Comparison of ENCODE assay signal across 18 cellular contexts in the genomic region with DNA sequence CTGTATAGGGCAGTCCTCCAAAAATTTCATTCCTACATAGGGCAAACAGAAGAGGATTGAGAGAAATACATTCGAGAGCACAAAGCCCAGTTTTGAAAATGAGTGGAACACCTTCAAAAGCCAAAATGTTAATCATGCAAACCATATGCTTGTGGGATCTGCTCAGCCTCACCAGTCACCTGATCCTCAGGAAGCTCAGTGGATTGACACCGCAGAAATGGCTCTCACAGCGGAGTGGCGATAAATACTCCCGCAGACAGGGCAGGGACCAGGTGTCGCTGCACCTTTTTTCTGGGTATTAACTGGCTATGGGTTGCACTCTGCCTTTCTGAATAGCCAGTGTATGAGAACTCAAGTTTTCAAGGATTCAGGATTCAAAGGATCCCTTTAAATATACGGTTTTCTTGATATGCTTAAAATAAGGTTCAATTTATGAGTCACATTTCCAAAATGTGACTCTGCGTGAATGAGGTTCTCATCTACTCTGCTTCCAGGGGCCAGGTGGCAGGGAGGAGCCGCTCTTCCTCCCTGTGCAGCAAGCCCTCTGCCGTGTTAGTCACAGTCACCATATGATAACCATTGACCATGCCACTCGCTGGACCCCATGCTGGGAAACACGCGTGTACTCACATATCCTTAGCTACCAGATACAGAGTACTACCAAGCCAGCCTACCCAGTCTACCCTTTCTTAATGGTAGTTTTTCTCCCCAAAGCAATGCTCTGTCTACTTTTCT. TPM values are rescaled to one million over a fixed set of nuclear protein-coding genes. Genes with fewer than 3 reads are reported as not detected.
A peak's percentile ranks its signal among the peaks of the same experiment; 100 is the strongest.
DNase-seq lines count a peak whose midpoint lies in the region; ATAC-seq, FAIRE-seq and TF ChIP-seq lines count a peak whose summit lies in the region.
"Had no signal": no experiment of that assay in that cellular context is flagged by ENCODE, and none has a peak within 500 bp of the region (broad histone marks: within the 10 kb centered on the region; RNA-seq: fewer than 3 reads in every experiment).

No MANE protein-coding gene starts in this region.

- H3K27ac Mint-ChIP-seq in CD14-positive monocyte (peak overlapping the region; percentile 78 to 88 (median 84)), immature natural killer cell (peak overlapping the region; percentile 7 to 73 (median 27))
- H3K27ac Mint-ChIP-seq in CD8-positive, alpha-beta T cell: peak overlapping the region; percentile 97
- H3K27ac Mint-ChIP-seq in activated CD4-positive, alpha-beta memory T cell treated with anti-CD3 and anti-CD28 coated beads for 36 hours: peak overlapping the region; percentile 84

- no peaks in the 10 kb centered on the region for H3K27me3 Mint-ChIP-seq in CD14-positive monocyte (ENCODE audit: low read depth in 3 of 3)
- H3K27me3 Mint-ChIP-seq in CD8-positive, alpha-beta T cell (ENCODE audit: low read depth): no peaks in the 10 kb centered on the region
- no peaks in the 10 kb centered on the region for H3K27me3 Mint-ChIP-seq in activated CD4-positive, alpha-beta memory T cell treated with anti-CD3 and anti-CD28 coated beads for 36 hours
- peaks cover 0 to 8% (median 4%) of the 10 kb centered on the region in 3 donors for H3K27me3 Mint-ChIP-seq in immature natural killer cell (ENCODE audit: low read depth in 3 of 3)

- peak overlapping the region; percentile 59 for H3K4me3 ChIP-seq in CD8-positive, alpha-beta T cell (ENCODE audit: low read depth, low read length)
- H3K4me3 ChIP-seq in ascending aorta: no peak overlapping the region
- H3K4me3 ChIP-seq: MG63, SJSA1 had no signal

- CTCF ChIA-PET in CD8-positive, alpha-beta T cell (lab: Charles Lee): interaction anchor here (1.8 to 8.3 kb wide), 3 partner anchors 8 to 22 kb away, joined by 5 to 161 read pairs (median 116); a partner anchor contains a TSS
- CTCF ChIA-PET in activated CD4-positive, alpha-beta memory T cell treated with anti-CD3 and anti-CD28 coated beads for 36 hours (lab: Charles Lee): interaction anchor here (0.8 to 8.7 kb wide), 6 partner anchors 8 to 190 kb away, joined by 3 to 119 read pairs (median 4); a partner anchor contains a TSS

- H3K36me3 ChIP-seq in CD8-positive, alpha-beta T cell (ENCODE audit: insufficient read depth, low read length): no peaks in the 10 kb centered on the region
- H3K36me3 ChIP-seq in ascending aorta: no peaks in the 10 kb centered on the region
- H3K36me3 ChIP-seq: MG63, SJSA1 had no signal

- FAIRE-seq in GM19239 (lab: Jason Lieb, UNC): no peak
- FAIRE-seq: H54 had no signal

- H3K9me3 Mint-ChIP-seq in CD14-positive monocyte: no peaks in the 10 kb centered on the region
- no peaks in the 10 kb centered on the region for H3K9me3 Mint-ChIP-seq in CD8-positive, alpha-beta T cell
- no peaks in the 10 kb centered on the region for H3K9me3 Mint-ChIP-seq in activated CD4-positive, alpha-beta memory T cell treated with anti-CD3 and anti-CD28 coated beads for 36 hours
- H3K9me3 Mint-ChIP-seq in immature natural killer cell: no peaks in the 10 kb centered on the region

- intact Hi-C loops in CD14-positive monocyte (cut with micrococcal nuclease): loop anchor here in 1 of 2 donors (10.0 kb wide), 1 partner anchor 193 kb away; a partner anchor contains a TSS
- intact Hi-C loops in CD8-positive, alpha-beta T cell (cut with DNase I, micrococcal nuclease): loop anchor here in 1 of 2 experiments (5.0 to 10.0 kb wide), 2 partner anchors 190 to 1827 kb away; a partner anchor contains a TSS
- intact Hi-C loops in activated CD4-positive, alpha-beta memory T cell treated with anti-CD3 and anti-CD28 coated beads for 36 hours (cut with micrococcal nuclease): loop anchor here (2.0 to 10.0 kb wide), 6 partner anchors 87 to 1697 kb away; a partner anchor contains a TSS
- intact Hi-C loops in ascending aorta (cut with DNase I): no loop called here

- H3K36me3 Mint-ChIP-seq in CD14-positive monocyte (no peaks in the 10 kb centered on the region), immature natural killer cell (no peaks in the 10 kb centered on the region)
- peaks cover 40% of the 10 kb centered on the region for H3K36me3 Mint-ChIP-seq in CD8-positive, alpha-beta T cell
- no peaks in the 10 kb centered on the region for H3K36me3 Mint-ChIP-seq in activated CD4-positive, alpha-beta memory T cell treated with anti-CD3 and anti-CD28 coated beads for 36 hours

- POLR2A ChIA-PET in CD8-positive, alpha-beta T cell (lab: Charles Lee): interaction anchor here (0.7 to 10.8 kb wide), 8 partner anchors 7 to 369 kb away, joined by 3 to 143 read pairs (median 8); a partner anchor contains a TSS
- POLR2A ChIA-PET in activated CD4-positive, alpha-beta memory T cell treated with anti-CD3 and anti-CD28 coated beads for 36 hours (lab: Charles Lee): interaction anchor here (1.0 to 1.1 kb wide), 3 partner anchors 17 to 369 kb away, joined by 3 to 4 read pairs (median 4); no protein-coding TSS in a partner anchor

- DNase-seq in CD14-positive monocyte (ENCODE audit: low spot score) (no peak), immature natural killer cell (no peak), ascending aorta (ENCODE audit: low spot score in 2 of 2) (no peak), COLO668 (lab: John Stamatoyannopoulos, UW; ENCODE audit: unreplicated experiment) (no peak), GM19239 (ENCODE audit: insufficient read length, low spot score) (no peak), putamen (ENCODE audit: low spot score) (no peak)
- DNase-seq in CD8-positive, alpha-beta T cell: peak in 2 of 7 experiments; percentile 34 to 39
- peak; percentile 63 for DNase-seq in activated CD4-positive, alpha-beta memory T cell treated with anti-CD3 and anti-CD28 coated beads for 36 hours
- DNase-seq: activated CD4-positive, CD25-positive, alpha-beta regulatory T cell; DMS53; MG63; trophoblast cell had no signal

- peaks cover 80% of the 10 kb centered on the region for H3K4me1 ChIP-seq in CD8-positive, alpha-beta T cell (ENCODE audit: insufficient read depth, low read length)
- no peaks in the 10 kb centered on the region for H3K4me1 ChIP-seq in ascending aorta

- no peaks in the 10 kb centered on the region for H3K27me3 ChIP-seq in CD8-positive, alpha-beta T cell (ENCODE audit: insufficient read depth, low read length)
- no peaks in the 10 kb centered on the region for H3K27me3 ChIP-seq in ascending aorta
- H3K27me3 ChIP-seq: MG63, SJSA1 had no signal

- peak overlapping the region; percentile 64 for H3K27ac ChIP-seq in CD8-positive, alpha-beta T cell (ENCODE audit: low read depth, low read length)
- H3K27ac ChIP-seq in ascending aorta: no peak overlapping the region
- H3K27ac ChIP-seq: HL-60, SJSA1 had no signal

- peak; percentile 15 for ATAC-seq in CD8-positive, alpha-beta T cell
- ATAC-seq: sciatic nerve had no signal

- H3K4me3 Mint-ChIP-seq in CD14-positive monocyte (peak overlapping the region; percentile 27 to 51), immature natural killer cell (peak overlapping the region; percentile 23 to 63 (median 47))
- peak overlapping the region; percentile 91 for H3K4me3 Mint-ChIP-seq in CD8-positive, alpha-beta T cell
- peak overlapping the region; percentile 46 for H3K4me3 Mint-ChIP-seq in activated CD4-positive, alpha-beta memory T cell treated with anti-CD3 and anti-CD28 coated beads for 36 hours

- peaks cover 97% of the 10 kb centered on the region for H3K4me1 Mint-ChIP-seq in CD14-positive monocyte
- peaks cover 90% of the 10 kb centered on the region for H3K4me1 Mint-ChIP-seq in CD8-positive, alpha-beta T cell (ENCODE audit: low read depth)
- H3K4me1 Mint-ChIP-seq in activated CD4-positive, alpha-beta memory T cell treated with anti-CD3 and anti-CD28 coated beads for 36 hours (ENCODE audit: low read depth): peaks cover 89% of the 10 kb centered on the region
- H3K4me1 Mint-ChIP-seq in immature natural killer cell: peaks cover 57 to 61% of the 10 kb centered on the region in 2 donors

- TF ChIP-seq CTCF in CD14-positive monocyte (IDR thresholded peaks at IDR 0.05): no peak
- no peak for TF ChIP-seq CTCF in CD8-positive, alpha-beta T cell (IDR thresholded peaks at IDR 0.05)
- TF ChIP-seq CTCF in ascending aorta (IDR thresholded peaks at IDR 0.05): no peak

- H3K9me3 ChIP-seq in CD8-positive, alpha-beta T cell (ENCODE audit: low read length): no peaks in the 10 kb centered on the region
- H3K9me3 ChIP-seq in ascending aorta: no peaks in the 10 kb centered on the region
- H3K9me3 ChIP-seq: MG63, SJSA1 had no signal

RNA-seq across cellular contexts. Expression of a gene that starts 18.3 kb away (rescaled TPM):
- 10 to 100 TPM; 20.0 to 20.2 TPM for polyA plus RNA-seq in CD14-positive monocyte
- total RNA-seq in CD8-positive, alpha-beta T cell: 10 to 100 TPM; 13.4 to 14.1 TPM
- 1 to 10 TPM; 6.7 to 7.0 TPM for total RNA-seq in activated CD4-positive, alpha-beta memory T cell treated with anti-CD3 and anti-CD28 coated beads for 36 hours
- 10 to 100 TPM in 2 of 3 donors, 1 to 10 TPM in 1; 9.7 to 11.4 (median 11.3) TPM for polyA plus RNA-seq in immature natural killer cell
- 7.9 TPM for total RNA-seq in ascending aorta

RNA-seq across cellular contexts. Expression of a gene that starts 22.7 kb away (rescaled TPM):
- polyA plus RNA-seq in CD14-positive monocyte: not detected
- 1 to 10 TPM; 1.1 to 1.7 TPM for total RNA-seq in CD8-positive, alpha-beta T cell
- total RNA-seq in activated CD4-positive, alpha-beta memory T cell treated with anti-CD3 and anti-CD28 coated beads for 36 hours: under 1 TPM; 0.10 to 0.31 TPM
- polyA plus RNA-seq in immature natural killer cell: not detected
- not detected for total RNA-seq in ascending aorta
- total RNA-seq: dermis microvascular lymphatic vessel endothelial cell had no signal

RNA-seq across cellular contexts. Expression of a gene that starts 39.5 kb away (rescaled TPM):
- not detected for polyA plus RNA-seq in CD14-positive monocyte
- total RNA-seq in CD8-positive, alpha-beta T cell: not detected
- not detected for total RNA-seq in activated CD4-positive, alpha-beta memory T cell treated with anti-CD3 and anti-CD28 coated beads for 36 hours
- not detected for polyA plus RNA-seq in immature natural killer cell
- total RNA-seq in ascending aorta: not detected
- total RNA-seq: dermis microvascular lymphatic vessel endothelial cell, sciatic nerve had no signal
- polyA plus RNA-seq: adipose tissue had no signal

Comparison
In these comparisons a context has a peak if more than half of its experiments do, and no peak if none do; other contexts are left out.
1. H3K27ac Mint-ChIP-seq: peak in every context shown above with its lines; median percentile 97 in CD8-positive, alpha-beta T cell; 84 in CD14-positive monocyte; 84 in activated CD4-positive, alpha-beta memory T cell treated with anti-CD3 and anti-CD28 coated beads for 36 hours; 27 in immature natural killer cell.
2. H3K4me3 Mint-ChIP-seq: peak in every context shown above with its lines; median percentile 91 in CD8-positive, alpha-beta T cell; 47 in immature natural killer cell; 46 in activated CD4-positive, alpha-beta memory T cell treated with anti-CD3 and anti-CD28 coated beads for 36 hours; 39 in CD14-positive monocyte.